ENCODE assay signal across 8 cellular contexts in genomic region chr4:17810260-17811077, GRCh38. TPM values are rescaled to one million over a fixed set of nuclear protein-coding genes. Genes with fewer than 3 reads are reported as not detected.
A peak's percentile ranks its signal among the peaks of the same experiment; 100 is the strongest.
DNase-seq lines count a peak whose midpoint lies in the region; ATAC-seq, FAIRE-seq and TF ChIP-seq lines count a peak whose summit lies in the region.

Gene DCAF16, minus strand, starts transcription at chr4:17810757. Its CDS starts 6,616 bp downstream, at chr4:17804141.
A gene with protein sequence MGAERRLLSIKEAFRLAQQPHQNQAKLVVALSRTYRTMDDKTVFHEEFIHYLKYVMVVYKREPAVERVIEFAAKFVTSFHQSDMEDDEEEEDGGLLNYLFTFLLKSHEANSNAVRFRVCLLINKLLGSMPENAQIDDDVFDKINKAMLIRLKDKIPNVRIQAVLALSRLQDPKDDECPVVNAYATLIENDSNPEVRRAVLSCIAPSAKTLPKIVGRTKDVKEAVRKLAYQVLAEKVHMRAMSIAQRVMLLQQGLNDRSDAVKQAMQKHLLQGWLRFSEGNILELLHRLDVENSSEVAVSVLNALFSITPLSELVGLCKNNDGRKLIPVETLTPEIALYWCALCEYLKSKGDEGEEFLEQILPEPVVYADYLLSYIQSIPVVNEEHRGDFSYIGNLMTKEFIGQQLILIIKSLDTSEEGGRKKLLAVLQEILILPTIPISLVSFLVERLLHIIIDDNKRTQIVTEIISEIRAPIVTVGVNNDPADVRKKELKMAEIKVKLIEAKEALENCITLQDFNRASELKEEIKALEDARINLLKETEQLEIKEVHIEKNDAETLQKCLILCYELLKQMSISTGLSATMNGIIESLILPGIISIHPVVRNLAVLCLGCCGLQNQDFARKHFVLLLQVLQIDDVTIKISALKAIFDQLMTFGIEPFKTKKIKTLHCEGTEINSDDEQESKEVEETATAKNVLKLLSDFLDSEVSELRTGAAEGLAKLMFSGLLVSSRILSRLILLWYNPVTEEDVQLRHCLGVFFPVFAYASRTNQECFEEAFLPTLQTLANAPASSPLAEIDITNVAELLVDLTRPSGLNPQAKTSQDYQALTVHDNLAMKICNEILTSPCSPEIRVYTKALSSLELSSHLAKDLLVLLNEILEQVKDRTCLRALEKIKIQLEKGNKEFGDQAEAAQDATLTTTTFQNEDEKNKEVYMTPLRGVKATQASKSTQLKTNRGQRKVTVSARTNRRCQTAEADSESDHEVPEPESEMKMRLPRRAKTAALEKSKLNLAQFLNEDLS (plus strand): TSS chr4:17810979. CDS start chr4:17811078, 99 bp downstream.

- CTCF ChIA-PET in AG04449 (lab: Yijun Ruan, JAX) = interaction anchor here (1.3 to 7.6 kb wide), 6 partner anchors 9 to 263 kb away, joined by 4 to 123 read pairs (median 5); no protein-coding TSS in a partner anchor

- POLR2A ChIA-PET in AG04449 (lab: Yijun Ruan, JAX) = interaction anchor here (0.9 to 1.0 kb wide), 3 partner anchors 12 to 261 kb away, joined by 3 to 5 read pairs (median 4); no protein-coding TSS in a partner anchor

- ATAC-seq in GM18907 (IDR thresholded peaks at IDR 0.05; ENCODE audit: unreplicated experiment) = peak; percentile 95
- ATAC-seq in HG03159 (IDR thresholded peaks at IDR 0.05; ENCODE audit: unreplicated experiment) = peak; percentile 90

- H3K4me3 ChIP-seq in AG04449 (ENCODE audit: low read depth, low read length) = peak within 1 kb of the TSS; percentile 87
- peak within 1 kb of the TSS; percentile 91 for H3K4me3 ChIP-seq in WI38 (ENCODE audit: low read depth, low read length)
- H3K4me3 ChIP-seq in bronchial epithelial cell (ENCODE audit: low read depth, low read length) = peak within 1 kb of the TSS; percentile 98
- peak within 1 kb of the TSS; percentile 99 for H3K4me3 ChIP-seq in iPS-20b (ENCODE audit: low read length)
- H3K4me3 ChIP-seq in skin epidermis = peak within 1 kb of the TSS; percentile 59 to 95 (median 66)

- H3K36me3 ChIP-seq in bronchial epithelial cell (ENCODE audit: control insufficient read depth, insufficient read depth, low read length) (no peaks in the 10 kb centered on the region), iPS-20b (ENCODE audit: insufficient read depth, low read depth, low read length) (peaks cover 36% of the 10 kb centered on the region)

- H3K27ac ChIP-seq in iPS-20b (ENCODE audit: low read length) (peak within 1 kb of the TSS; percentile 89), skin epidermis (peak within 1 kb of the TSS; percentile 49 to 98 (median 95))

- H3K9me3 ChIP-seq in iPS-20b (ENCODE audit: insufficient read depth, low read depth, low read length) = no peaks in the 10 kb centered on the region

- peak within 1 kb of the TSS; percentile 99 for H3K9ac ChIP-seq in iPS-20b (ENCODE audit: low read depth, low read length)

- peaks cover 18% of the 10 kb centered on the region for H3K4me1 ChIP-seq in iPS-20b (ENCODE audit: insufficient read depth, low read length)

- no peak for FAIRE-seq in bronchial epithelial cell (lab: Jason Lieb, UNC)

- no peak for TF ChIP-seq CTCF in AG04449 (IDR thresholded peaks at IDR 0.05; ENCODE audit: insufficient read depth, low read length, missing control alignments)
- no peak for TF ChIP-seq CTCF in WI38 (IDR thresholded peaks at IDR 0.05; ENCODE audit: low read depth, low read length)
- no peak for TF ChIP-seq CTCF in bronchial epithelial cell (IDR thresholded peaks at IDR 0.05; ENCODE audit: insufficient read depth, low read length, severe bottlenecking)

- H3K27me3 ChIP-seq in bronchial epithelial cell (ENCODE audit: control insufficient read depth, insufficient read depth, low read length) (no peaks in the 10 kb centered on the region), iPS-20b (ENCODE audit: insufficient read depth, low read length) (no peaks in the 10 kb centered on the region)

- DNase-seq in AG04449 (ENCODE audit: low read depth, low spot score) = peak; percentile 93
- DNase-seq in NCI-H2227 treated with DMSO at 0.1 percent for 48 hours (lab: John Stamatoyannopoulos, UW) = peak; percentile 95
- DNase-seq in bronchial epithelial cell (ENCODE audit: low read depth) = peak; percentile 96

RNA-seq across cellular contexts. Expression of gene DCAF16, which starts in this region (rescaled TPM):
- total RNA-seq in bronchial epithelial cell = 25.0 and 25.5 TPM in 2 replicates

RNA-seq across cellular contexts. Expression of the second gene that starts in this region (rescaled TPM):
- total RNA-seq in bronchial epithelial cell = 0.26 TPM in 2 replicates

Comparison
In these comparisons a context has a peak if more than half of its experiments do, and no peak if none do; other contexts are left out.
1. Peak in every context shown above with its lines: DNase-seq, ATAC-seq, H3K4me3 ChIP-seq and H3K27ac ChIP-seq.